ENCODE assay signal across 8 cellular contexts in genomic region chr1:220094016-220094911, GRCh38. TPM values are rescaled to one million over a fixed set of nuclear protein-coding genes. Genes with fewer than 3 reads are reported as not detected.
DNase-seq lines count a peak whose midpoint lies in the region; ATAC-seq and TF ChIP-seq lines count a peak whose summit lies in the region.

Gene IARS2, plus strand, starts transcription at chr1:220094132. Its CDS starts 85 bp downstream, at chr1:220094217.

- H3K9me3 ChIP-seq in neutrophil, result no peaks in the 10 kb centered on the region

- H3K4me3 ChIP-seq in neutrophil (ENCODE audit: low read depth in 1 of 2, low read length in 1 of 2), result peak within 1 kb of the TSS; percentile 73 to 95

- in situ Hi-C loops in KBM-7 (cut with MboI; ENCODE audit: low pct_unique_long_range_greater_than_20kb, low sequenced_read_pairs), result no loop called here

- peak within 1 kb of the TSS; percentile 74 for H3K27ac ChIP-seq in neutrophil

- H3K27me3 ChIP-seq in neutrophil, result no peaks in the 10 kb centered on the region

- DNase-seq in DMS79 treated with DMSO at 0.1 percent for 48 hours (lab: John Stamatoyannopoulos, UW), result peak; percentile 66
- peak; percentile 76 for DNase-seq in KBM-7
- DNase-seq in SIG-M5 (lab: John Stamatoyannopoulos, UW), result peak; percentile 26
- DNase-seq in activated gamma-delta T cell treated with Interleukin-2 at 50 U/mL for 16 hours, result peak; percentile 92
- DNase-seq in foreskin melanocyte, result peak; percentile 69

- H3K36me3 ChIP-seq in neutrophil, result peaks cover 15% of the 10 kb centered on the region

- H3K4me1 ChIP-seq in neutrophil (ENCODE audit: control insufficient read depth in 1 of 2, insufficient read depth in 1 of 2, low read depth in 1 of 2, low read length in 1 of 2), result peaks cover 21 to 25% of the 10 kb centered on the region in 2 experiments

- ATAC-seq in GM21619 (IDR thresholded peaks at IDR 0.05; ENCODE audit: unreplicated experiment), result peak; percentile 51

- no peak for TF ChIP-seq CTCF in neutrophil (IDR thresholded peaks at IDR 0.05)
- TF ChIP-seq CTCF in subcutaneous adipose tissue (IDR thresholded peaks at IDR 0.05; ENCODE audit: low read depth), result no peak

RNA-seq across cellular contexts. Expression of gene IARS2, which starts in this region (rescaled TPM):
- total RNA-seq in subcutaneous adipose tissue, result 100 to 1,000 TPM in 1 of 4 donors, 10 to 100 TPM in 3; 86.1 to 100 (median 90.8) TPM

Comparison
In these comparisons a context has a peak if more than half of its experiments do, and no peak if none do; other contexts are left out.
1. Peak in every context shown above with its lines: DNase-seq, ATAC-seq, H3K4me3 ChIP-seq and H3K27ac ChIP-seq.
2. DNase-seq: peak in every context shown above with its lines; median percentile 92 in activated gamma-delta T cell treated with Interleukin-2 at 50 U/mL for 16 hours; 76 in KBM-7; 69 in foreskin melanocyte; 66 in DMS79 treated with DMSO at 0.1 percent for 48 hours; 26 in SIG-M5.